6 cellular contexts compared by ENCODE assay signal in the genomic region with DNA sequence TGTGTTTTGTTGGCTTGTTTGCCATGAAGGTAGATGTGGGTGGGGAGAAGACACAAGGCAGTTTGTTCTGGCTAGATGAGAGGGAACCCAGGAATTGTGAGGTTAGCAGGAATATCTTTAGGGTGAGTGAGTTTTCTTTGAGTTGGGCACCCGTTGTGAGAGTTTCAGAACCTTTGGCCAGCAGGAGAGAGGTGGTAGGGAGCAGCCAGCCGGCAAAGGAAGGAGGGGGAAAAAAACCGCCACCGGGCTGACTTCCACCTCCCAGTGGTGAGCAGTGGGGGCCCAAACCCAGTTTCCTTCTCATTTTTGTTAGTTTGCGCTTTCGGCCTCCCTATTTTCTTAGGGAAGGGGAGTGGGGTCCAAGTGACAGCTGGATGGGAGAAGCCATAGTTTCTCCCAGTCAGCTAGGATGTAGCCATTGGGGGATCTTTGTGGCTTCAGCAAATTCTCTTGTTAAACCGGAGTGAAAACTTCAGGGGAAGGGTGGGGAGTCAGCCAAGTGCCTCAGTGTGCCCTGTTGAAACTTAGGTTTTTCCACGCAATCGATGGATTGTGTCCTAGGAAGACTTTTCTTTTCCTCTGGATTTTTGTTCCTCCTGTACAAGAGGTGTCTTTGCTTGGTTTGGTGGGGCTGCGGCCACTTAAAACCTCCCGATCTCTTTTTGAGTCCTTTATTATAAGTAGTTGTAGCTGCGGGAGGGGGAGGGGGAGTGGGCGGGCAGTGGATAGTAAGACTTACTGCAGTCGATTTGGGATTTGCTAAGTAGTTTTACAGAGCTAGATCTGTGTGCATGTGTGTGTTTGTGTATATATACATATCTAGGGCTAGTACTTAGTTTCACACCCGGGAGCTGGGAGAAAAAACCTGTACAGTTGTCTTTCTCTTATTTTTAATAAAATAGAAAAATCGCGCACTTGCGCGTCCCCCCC. TPM values are rescaled to one million over a fixed set of nuclear protein-coding genes. Genes with fewer than 3 reads are reported as not detected.
A peak's percentile ranks its signal among the peaks of the same experiment; 100 is the strongest.
DNase-seq lines count a peak whose midpoint lies in the region; ATAC-seq, FAIRE-seq and TF ChIP-seq lines count a peak whose summit lies in the region.

No MANE protein-coding gene starts in this region.

- dilution Hi-C loops in endothelial cell of umbilical vein (cut with MboI; ENCODE audit: extremely low pct_ligation_motif_present, low sequenced_read_pairs): no loop called here

- ATAC-seq in GM21619 (IDR thresholded peaks at IDR 0.05; ENCODE audit: unreplicated experiment) (no peak), GM19023 (IDR thresholded peaks at IDR 0.05; ENCODE audit: unreplicated experiment) (no peak)

- peaks cover 36% of the 10 kb centered on the region for H3K4me1 ChIP-seq in endothelial cell of umbilical vein (ENCODE audit: control insufficient read depth, extremely low read depth, insufficient read depth, low read length)

- TF ChIP-seq POLR2A in endothelial cell of umbilical vein (IDR thresholded peaks at IDR 0.05; ENCODE audit: low read depth, low read length): no peak

- CTCF ChIA-PET in endothelial cell of umbilical vein (lab: Charles Lee): interaction anchor here (1.7 to 4.2 kb wide), 3 partner anchors 11 to 57 kb away, joined by 4 to 35 read pairs (median 26); no protein-coding TSS in a partner anchor

- H3K27me3 ChIP-seq in MG63: peaks cover 4% of the 10 kb centered on the region; the same call in 1 of the 2 replicates
- H3K27me3 ChIP-seq in endothelial cell of umbilical vein (ENCODE audit: control insufficient read depth in 2 of 2, insufficient read depth in 2 of 2, low read length in 2 of 2): no peaks in the 10 kb centered on the region

- no peaks in the 10 kb centered on the region for H4K20me1 ChIP-seq in endothelial cell of umbilical vein (replicated peaks; ENCODE audit: control insufficient read depth, extremely low read depth, insufficient read depth, low read length)

- no TSS peak for BruUV-seq in endothelial cell of umbilical vein (replicated peaks; lab: Mats Ljungman, UMichigan)

- FAIRE-seq in endothelial cell of umbilical vein (lab: Jason Lieb, UNC): peak; percentile 72

- peak overlapping the region; percentile 60 for H3K4me3 ChIP-seq in MG63
- peak overlapping the region; percentile 64 to 79 (median 66) for H3K4me3 ChIP-seq in endothelial cell of umbilical vein (replicated peaks in 1 of 3; ENCODE audit: insufficient read depth in 1 of 3, low read depth in 1 of 3, low read length in 3 of 3)
- H3K4me3 ChIP-seq in skeletal muscle cell (ENCODE audit: low read depth, low read length): peak overlapping the region; percentile 75

- intact Hi-C loops in endothelial cell of umbilical vein (cut with micrococcal nuclease): loop anchor here (1.0 kb wide), 1 partner anchor 60 kb away; no protein-coding TSS in a partner anchor

- no peaks in the 10 kb centered on the region for H3K36me3 ChIP-seq in MG63
- H3K36me3 ChIP-seq in endothelial cell of umbilical vein (ENCODE audit: control insufficient read depth in 2 of 2, extremely low read depth in 1 of 2, insufficient read depth in 2 of 2, low read length in 2 of 2): no peaks in the 10 kb centered on the region

- DNase-seq in AG08396 (ENCODE audit: low spot score) (peak; percentile 67), MG63 (peak; percentile 22), endothelial cell of umbilical vein (ENCODE audit: low read depth, low spot score) (peak; percentile 44), skeletal muscle cell (ENCODE audit: low read depth) (no peak)

- peak overlapping the region; percentile 14 for H2AFZ ChIP-seq in endothelial cell of umbilical vein (ENCODE audit: low read depth, low read length)

- H3K79me2 ChIP-seq in endothelial cell of umbilical vein (ENCODE audit: control insufficient read depth, insufficient read depth, low read length): peaks cover 13% of the 10 kb centered on the region

- no peaks in the 10 kb centered on the region for H3K9me1 ChIP-seq in endothelial cell of umbilical vein (replicated peaks; ENCODE audit: control insufficient read depth, extremely low read depth, insufficient read depth, low read length)

- peak overlapping the region; percentile 30 for H3K27ac ChIP-seq in endothelial cell of umbilical vein (ENCODE audit: insufficient read depth, low read depth, low read length)

- POLR2A ChIA-PET in endothelial cell of umbilical vein (lab: Charles Lee): interaction anchor here (0.6 to 2.2 kb wide), 3 partner anchors 11 to 43 kb away, joined by 4 to 5 read pairs (median 4); a partner anchor contains a TSS

- no peaks in the 10 kb centered on the region for H3K9me3 ChIP-seq in MG63
- H3K9me3 ChIP-seq in endothelial cell of umbilical vein (replicated peaks; ENCODE audit: control insufficient read depth, insufficient read depth, low read length): no peaks in the 10 kb centered on the region

- H3K9ac ChIP-seq in endothelial cell of umbilical vein (replicated peaks; ENCODE audit: extremely low read depth, insufficient read depth, low read length): peak overlapping the region; percentile 95

- no peak for TF ChIP-seq CTCF in endothelial cell of umbilical vein (IDR thresholded peaks at IDR 0.05; ENCODE audit: extremely low read depth in 1 of 2, insufficient read depth in 1 of 2, low read depth in 1 of 2, low read length in 2 of 2)

- peak overlapping the region; percentile 88 for H3K4me2 ChIP-seq in endothelial cell of umbilical vein (ENCODE audit: insufficient read depth, low read length)

TF ChIP-seq in endothelial cell of umbilical vein, 7 proteins besides CTCF, POLR2A, EP300 and RAD21:
- no peak for TF ChIP-seq EZH2 (IDR thresholded peaks at IDR 0.05; ENCODE audit: borderline replicate concordance, low read depth, low read length, severe bottlenecking)
- no peak for TF ChIP-seq JUN (IDR thresholded peaks at IDR 0.05; ENCODE audit: borderline replicate concordance, insufficient read depth, insufficient read length, low read depth)
- no peak for TF ChIP-seq FOS (IDR thresholded peaks at IDR 0.05; ENCODE audit: borderline replicate concordance, insufficient read depth, low read length)
- TF ChIP-seq GATA2 (IDR thresholded peaks at IDR 0.05; ENCODE audit: insufficient read depth, insufficient read length, low read depth, low read length): no peak
- TF ChIP-seq POLR2AphosphoS5 (IDR thresholded peaks at IDR 0.05; ENCODE audit: insufficient read depth, low read depth, low read length): no peak
- TF ChIP-seq, protein P1, sequence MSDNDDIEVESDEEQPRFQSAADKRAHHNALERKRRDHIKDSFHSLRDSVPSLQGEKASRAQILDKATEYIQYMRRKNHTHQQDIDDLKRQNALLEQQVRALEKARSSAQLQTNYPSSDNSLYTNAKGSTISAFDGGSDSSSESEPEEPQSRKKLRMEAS (IDR thresholded peaks at IDR 0.05; ENCODE audit: insufficient read depth, insufficient read length): no peak
- TF ChIP-seq MYC (IDR thresholded peaks at IDR 0.05; ENCODE audit: low read depth, low read length): no peak

RNA-seq across cellular contexts. Expression of a gene that starts 1.1 kb away (rescaled TPM):
- 23.6 and 39.4 TPM in 2 replicates for total RNA-seq in MG63 (2014; rRNA removed; shearing (Covaris generic); ENCODE audit: low replicate concordance)
- total RNA-seq in endothelial cell of umbilical vein: 19.7 and 19.9 TPM in 2 replicates
- 19.7 and 24.4 TPM in 2 replicates for polyA plus RNA-seq in endothelial cell of umbilical vein
- 14.5 and 16.7 TPM in 2 replicates for polyA plus RNA-seq in endothelial cell of umbilical vein (2011; cell fraction: cytosol; rRNA removed)
- polyA plus RNA-seq in endothelial cell of umbilical vein (2011; cell fraction: nucleus; rRNA removed): 11.3 and 14.8 TPM in 2 replicates
- polyA plus RNA-seq in endothelial cell of umbilical vein (2012): 11.3 and 13.0 TPM in 2 replicates
- 10.5 and 11.2 TPM in 2 replicates for polyA minus RNA-seq in endothelial cell of umbilical vein
- 6.8 TPM for polyA minus RNA-seq in endothelial cell of umbilical vein (2011; cell fraction: cytosol; rRNA and poly(A)+ RNA removed)
- polyA minus RNA-seq in endothelial cell of umbilical vein (2011; cell fraction: nucleus; rRNA and poly(A)+ RNA removed): 2.5 and 3.3 TPM in 2 replicates

RNA-seq across cellular contexts. Expression of a gene that starts 16.5 kb away (rescaled TPM):
- not detected in 2 replicates for total RNA-seq in MG63 (2014; rRNA removed; shearing (Covaris generic); ENCODE audit: low replicate concordance)
- total RNA-seq in endothelial cell of umbilical vein: not detected in 2 replicates
- not detected in 2 replicates for polyA plus RNA-seq in endothelial cell of umbilical vein
- polyA plus RNA-seq in endothelial cell of umbilical vein (2011; cell fraction: cytosol; rRNA removed): not detected in 2 replicates
- not detected in 2 replicates for polyA plus RNA-seq in endothelial cell of umbilical vein (2011; cell fraction: nucleus; rRNA removed)
- polyA plus RNA-seq in endothelial cell of umbilical vein (2012): not detected in 2 replicates
- polyA minus RNA-seq in endothelial cell of umbilical vein: 0.34 TPM in 1 of 2 replicates, not detected in the other
- not detected for polyA minus RNA-seq in endothelial cell of umbilical vein (2011; cell fraction: cytosol; rRNA and poly(A)+ RNA removed)
- polyA minus RNA-seq in endothelial cell of umbilical vein (2011; cell fraction: nucleus; rRNA and poly(A)+ RNA removed): not detected in 2 replicates

RNA-seq across cellular contexts. Expression of a gene that starts 37.5 kb away (rescaled TPM):
- total RNA-seq in MG63 (2014; rRNA removed; shearing (Covaris generic); ENCODE audit: low replicate concordance): 40.9 and 61.1 TPM in 2 replicates
- total RNA-seq in endothelial cell of umbilical vein: 25.5 and 26.0 TPM in 2 replicates
- 26.7 and 40.0 TPM in 2 replicates for polyA plus RNA-seq in endothelial cell of umbilical vein
- polyA plus RNA-seq in endothelial cell of umbilical vein (2011; cell fraction: cytosol; rRNA removed): 25.3 and 27.1 TPM in 2 replicates
- polyA plus RNA-seq in endothelial cell of umbilical vein (2011; cell fraction: nucleus; rRNA removed): 34.0 and 37.4 TPM in 2 replicates
- 14.4 and 16.2 TPM in 2 replicates for polyA plus RNA-seq in endothelial cell of umbilical vein (2012)
- polyA minus RNA-seq in endothelial cell of umbilical vein: 13.3 and 16.9 TPM in 2 replicates
- 17.3 TPM for polyA minus RNA-seq in endothelial cell of umbilical vein (2011; cell fraction: cytosol; rRNA and poly(A)+ RNA removed)
- polyA minus RNA-seq in endothelial cell of umbilical vein (2011; cell fraction: nucleus; rRNA and poly(A)+ RNA removed): 9.4 and 9.6 TPM in 2 replicates

RNA-seq across cellular contexts. Expression of a gene that starts 42.5 kb away (rescaled TPM):
- 303 and 347 TPM in 2 replicates for total RNA-seq in MG63 (2014; rRNA removed; shearing (Covaris generic); ENCODE audit: low replicate concordance)
- 442 and 479 TPM in 2 replicates for total RNA-seq in endothelial cell of umbilical vein
- 601 and 647 TPM in 2 replicates for polyA plus RNA-seq in endothelial cell of umbilical vein
- 624 and 642 TPM in 2 replicates for polyA plus RNA-seq in endothelial cell of umbilical vein (2011; cell fraction: cytosol; rRNA removed)
- 261 and 274 TPM in 2 replicates for polyA plus RNA-seq in endothelial cell of umbilical vein (2011; cell fraction: nucleus; rRNA removed)
- polyA plus RNA-seq in endothelial cell of umbilical vein (2012): 656 and 666 TPM in 2 replicates
- 794 and 798 TPM in 2 replicates for polyA minus RNA-seq in endothelial cell of umbilical vein
- 217 TPM for polyA minus RNA-seq in endothelial cell of umbilical vein (2011; cell fraction: cytosol; rRNA and poly(A)+ RNA removed)
- 110 and 171 TPM in 2 replicates for polyA minus RNA-seq in endothelial cell of umbilical vein (2011; cell fraction: nucleus; rRNA and poly(A)+ RNA removed)
